14 cellular contexts compared by ENCODE assay signal in the genomic region with DNA sequence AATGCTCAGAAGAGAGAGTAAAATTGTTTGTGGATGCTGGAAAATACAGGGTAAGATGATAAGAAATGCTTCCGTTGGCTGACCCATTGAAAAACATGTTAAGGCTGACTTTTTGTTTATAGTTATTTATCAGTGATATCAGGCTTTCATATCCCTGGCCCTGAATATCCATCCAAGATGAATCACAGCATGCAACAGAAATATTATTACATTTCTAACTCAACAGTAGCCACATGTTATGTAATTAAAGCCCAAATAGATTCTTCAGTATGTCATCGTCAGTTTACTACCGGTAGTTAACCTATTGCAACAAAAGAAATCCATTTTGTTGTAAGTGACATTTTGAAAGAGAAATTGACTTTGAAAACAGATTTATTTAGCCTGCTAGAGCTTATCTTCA.
"Had no signal": no experiment of that assay in that cellular context is flagged by ENCODE, and none has a peak within 500 bp of the region (broad histone marks: within the 10 kb centered on the region; RNA-seq: fewer than 3 reads in every experiment).

No MANE protein-coding gene starts in this region.

- H3K4me3 ChIP-seq: ovary, stomach, uterus had no signal

- ATAC-seq: activated CD8-positive, alpha-beta memory T cell treated with anti-CD3 and anti-CD28 coated beads, Interleukin-2, amount 10 ng/mL, durations not matched to agents 7 days and 5 days; activated T-cell treated with anti-CD3 and anti-CD28 coated beads, Interleukin-2, amount 50 U/mL, for 4 hours had no signal

- H3K36me3 ChIP-seq: breast epithelium, ovary, stomach, uterus had no signal

- H3K9me3 ChIP-seq: breast epithelium, ovary, stomach, uterus had no signal

- H3K27me3 ChIP-seq: breast epithelium, ovary, stomach, uterus had no signal

- DNase-seq: activated CD4-positive, alpha-beta T cell treated with anti-CD3 and anti-CD28 coated beads, Interleukin-2, amount 50 U/mL, for 4 hours; activated CD4-positive, CD25-positive, alpha-beta regulatory T cell treated with anti-CD3 and anti-CD28 coated beads, Interleukin-2, amount 50 U/mL, for 72 hours; activated CD8-positive, alpha-beta memory T cell treated with anti-CD3 and anti-CD28 coated beads, Interleukin-2, amount 10 ng/mL, durations not matched to agents 7 days and 5 days; activated effector memory CD4-positive, alpha-beta T cell treated with anti-CD3 and anti-CD28 coated beads, Interleukin-2, amount 50 U/mL, for 16 hours; activated T-cell treated with anti-CD3 and anti-CD28 coated beads, Interleukin-2, amount 50 U/mL, for 4 hours; anterior cingulate cortex; hippocampal formation; nephron progenitor cell; stomach; T-helper 9 cell; uterus had no signal

- H3K4me1 ChIP-seq: breast epithelium had no signal

- H3K27ac ChIP-seq: epithelial cell of prostate had no signal
